In genomic region chr3:73447118-73447517, GRCh38 we compare ENCODE assay signal across 1 cellular context.
TF ChIP-seq lines count a peak whose summit lies in the region.

No MANE protein-coding gene starts in this region.

TF ChIP-seq in SK-N-SH treated with all-trans-retinoic acid at 6 μM for 48 hours, 23 proteins besides CTCF, POLR2A, EP300 and RAD21 (continued from another document):
- TF ChIP-seq TSHZ2 (CRISPR knock-in tag; IDR thresholded peaks at IDR 0.05): no peak
- TF ChIP-seq ISL1 (CRISPR knock-in tag; IDR thresholded peaks at IDR 0.05): no peak
TF ChIP-seq in SK-N-SH treated with all-trans-retinoic acid at 6 μM for 48 hours: peak in this region for 0.
